In genomic region chr18:36348331-36348730, GRCh38 we compare ENCODE assay signal across 23 cellular contexts. TPM values are rescaled to one million over a fixed set of nuclear protein-coding genes. Genes with fewer than 3 reads are reported as not detected.
"Had no signal": no experiment of that assay in that cellular context is flagged by ENCODE, and none has a peak within 500 bp of the region (broad histone marks: within the 10 kb centered on the region; RNA-seq: fewer than 3 reads in every experiment).

No MANE protein-coding gene starts in this region.

- H3K36me3 ChIP-seq: ascending aorta had no signal

- H3K9me3 Mint-ChIP-seq: activated CD4-positive, alpha-beta memory T cell treated with anti-CD3 and anti-CD28 coated beads for 36 hours; activated CD4-positive, alpha-beta T cell treated with anti-CD3 and anti-CD28 coated beads, Interleukin-2, amount 10 ng/mL, durations not matched to agents 7 days and 5 days; activated naive CD4-positive, alpha-beta T cell treated with anti-CD3 and anti-CD28 coated beads, Interleukin-2, amount 50 U/mL, for 72 hours; activated naive CD8-positive, alpha-beta T cell treated with anti-CD3 and anti-CD28 coated beads, Interleukin-2, amount 50 U/mL, for 24 hours; activated T-cell treated with anti-CD3 and anti-CD28 coated beads, Interleukin-2, amount 50 U/mL, for 4 hours had no signal

- H3K4me3 Mint-ChIP-seq: activated CD4-positive, alpha-beta memory T cell treated with anti-CD3 and anti-CD28 coated beads for 36 hours; activated CD4-positive, alpha-beta T cell treated with anti-CD3 and anti-CD28 coated beads, Interleukin-2, amount 10 ng/mL, durations not matched to agents 7 days and 5 days; activated naive CD8-positive, alpha-beta T cell treated with anti-CD3 and anti-CD28 coated beads, Interleukin-2, amount 50 U/mL, for 24 hours; activated T-cell treated with anti-CD3 and anti-CD28 coated beads, Interleukin-2, amount 50 U/mL, for 4 hours; T-helper 17 cell had no signal

- H3K36me3 Mint-ChIP-seq: activated CD4-positive, alpha-beta memory T cell treated with anti-CD3 and anti-CD28 coated beads for 36 hours; activated naive CD4-positive, alpha-beta T cell treated with anti-CD3 and anti-CD28 coated beads, Interleukin-2, amount 50 U/mL, for 72 hours had no signal

- H3K4me1 Mint-ChIP-seq: activated CD4-positive, alpha-beta T cell treated with anti-CD3 and anti-CD28 coated beads, Interleukin-2, amount 10 ng/mL, durations not matched to agents 7 days and 5 days; activated naive CD8-positive, alpha-beta T cell treated with anti-CD3 and anti-CD28 coated beads, Interleukin-2, amount 50 U/mL, for 24 hours; T-helper 17 cell had no signal

- H3K4me3 ChIP-seq: ascending aorta, body of pancreas had no signal

- H3K27me3 ChIP-seq: ascending aorta, body of pancreas had no signal

- H3K27ac Mint-ChIP-seq: activated CD4-positive, alpha-beta memory T cell treated with anti-CD3 and anti-CD28 coated beads for 36 hours; activated CD4-positive, alpha-beta T cell treated with anti-CD3 and anti-CD28 coated beads, Interleukin-2, amount 10 ng/mL, durations not matched to agents 7 days and 5 days; activated naive CD4-positive, alpha-beta T cell treated with anti-CD3 and anti-CD28 coated beads, Interleukin-2, amount 50 U/mL, for 72 hours; activated naive CD8-positive, alpha-beta T cell treated with anti-CD3 and anti-CD28 coated beads, Interleukin-2, amount 50 U/mL, for 24 hours; T-helper 17 cell had no signal

- DNase-seq: activated CD4-positive, alpha-beta memory T cell treated with anti-CD3 and anti-CD28 coated beads for 36 hours; activated CD4-positive, alpha-beta T cell treated with anti-CD3 and anti-CD28 coated beads, Interleukin-2, amount 10 ng/mL, durations not matched to agents 7 days and 5 days; activated CD4-positive, CD25-positive, alpha-beta regulatory T cell; activated CD8-positive, alpha-beta memory T cell treated with anti-CD3 and anti-CD28 coated beads for 24 hours; activated effector memory CD4-positive, alpha-beta T cell treated with anti-CD3 and anti-CD28 coated beads, Interleukin-2, amount 50 U/mL, for 16 hours; activated naive CD4-positive, alpha-beta T cell treated with Interleukin-2 at 50 U/mL for 16 hours; activated naive CD8-positive, alpha-beta T cell treated with anti-CD3 and anti-CD28 coated beads, Interleukin-2, amount 50 U/mL, for 24 hours; activated T-cell treated with anti-CD3 and anti-CD28 coated beads, Interleukin-2, amount 50 U/mL, for 4 hours; amniotic stem cell; body of pancreas; MM.1S; NCI-H1105 treated with DMSO at 0.1 percent for 48 hours; NCI-H1436 treated with DMSO at 0.1 percent for 48 hours; NCI-H187; NCI-H2081 treated with DMSO at 0.1 percent for 48 hours; NCI-H446; NCI-H524; PC-3; SHP77; T-helper 17 cell; T1000 had no signal

- H3K9me3 ChIP-seq: ascending aorta, body of pancreas had no signal

RNA-seq across cellular contexts. Expression of gene FHOD3, which starts 50.8 kb away (rescaled TPM):
- total RNA-seq: activated CD4-positive, alpha-beta memory T cell treated with anti-CD3 and anti-CD28 coated beads for 36 hours; activated CD4-positive, alpha-beta T cell treated with anti-CD3 and anti-CD28 coated beads, Interleukin-2, amount 10 ng/mL, durations not matched to agents 7 days and 5 days; activated naive CD4-positive, alpha-beta T cell treated with anti-CD3 and anti-CD28 coated beads, Interleukin-2, amount 50 U/mL, for 72 hours; T-helper 17 cell had no signal
